In genomic region chr1:177181631-177182291, GRCh38 we compare ENCODE assay signal across 8 cellular contexts. TPM values are rescaled to one million over a fixed set of nuclear protein-coding genes. Genes with fewer than 3 reads are reported as not detected.
DNase-seq lines count a peak whose midpoint lies in the region; FAIRE-seq and TF ChIP-seq lines count a peak whose summit lies in the region.

No MANE protein-coding gene starts in this region.

- dilution Hi-C loops in keratinocyte (cut with MboI; ENCODE audit: extremely low pct_ligation_motif_present, low sequenced_read_pairs) = no loop called here

- peak overlapping the region; percentile 72 for H3K4me2 ChIP-seq in KMS-11
- H3K4me2 ChIP-seq in keratinocyte (ENCODE audit: control insufficient read depth, extremely low read depth, insufficient read depth, low read depth, low read length) = peak overlapping the region; percentile 84

- H4K20me1 ChIP-seq in KMS-11 (ENCODE audit: insufficient read depth) (no peaks in the 10 kb centered on the region), keratinocyte (ENCODE audit: control insufficient read depth, extremely low read depth, insufficient read depth, low read length) (no peaks in the 10 kb centered on the region)

- no peak for FAIRE-seq in keratinocyte (lab: Jason Lieb, UNC)

- H3K4me3 Mint-ChIP-seq in MCF 10A (ENCODE audit: unreplicated experiment) = peak overlapping the region; percentile 56

- peaks cover 40% of the 10 kb centered on the region for H3K4me1 ChIP-seq in KMS-11 (ENCODE audit: low read depth, poor library complexity, severe bottlenecking)
- H3K4me1 ChIP-seq in keratinocyte (ENCODE audit: control insufficient read depth, extremely low read depth, insufficient read depth, low read length) = peaks cover 4% of the 10 kb centered on the region

- TF ChIP-seq CTCF in KMS-11 (conservative IDR thresholded peaks at IDR 0.05; ENCODE audit: low read depth, low read length) (peak; percentile 97), MCF 10A (IDR thresholded peaks at IDR 0.05; ENCODE audit: unreplicated experiment) (peak; percentile 96), keratinocyte (optimal IDR thresholded peaks at IDR 0.05 in 1 of 3, IDR thresholded peaks at IDR 0.05 in 1 of 3, conservative IDR thresholded peaks at IDR 0.05 in 1 of 3; ENCODE audit: extremely low read depth in 1 of 3, insufficient read depth in 2 of 3, low read length in 3 of 3) (peak; percentile 67 to 94 (median 69))

- peak; percentile 18 to 34 for DNase-seq in activated CD4-positive, alpha-beta T cell treated with anti-CD3 and anti-CD28 coated beads for 24 hours (ENCODE audit: low read depth in 2 of 2)
- no peak for DNase-seq in activated CD4-positive, alpha-beta T cell treated with anti-CD3 and anti-CD28 coated beads for 1 hour
- peak; percentile 27 for DNase-seq in H4 (ENCODE audit: low spot score)
- peak; percentile 78 for DNase-seq in RPMI8226
- DNase-seq in MCF 10A (ENCODE audit: unreplicated experiment) = peak; percentile 68
- no peak for DNase-seq in keratinocyte (ENCODE audit: low read depth, low spot score)
- peak; percentile 22 for DNase-seq in stimulated activated CD4-positive, alpha-beta T cell treated with anti-CD3 and anti-CD28 coated beads, Interleukin-4, amount 100 ng/mL, for 1 hour

- H3K27ac ChIP-seq in KMS-11 (no peak overlapping the region), keratinocyte (ENCODE audit: control insufficient read depth, insufficient read depth, low read length) (no peak overlapping the region)

- H3K9me3 Mint-ChIP-seq in MCF 10A (ENCODE audit: unreplicated experiment) = no peaks in the 10 kb centered on the region

- H3K9ac ChIP-seq in KMS-11 (peak overlapping the region; percentile 18; the same call in 1 of the 2 replicates), keratinocyte (ENCODE audit: control insufficient read depth, extremely low read depth, insufficient read depth, low read length) (peak overlapping the region; percentile 14)

- no peak overlapping the region for H3K27ac Mint-ChIP-seq in MCF 10A (ENCODE audit: low read depth, unreplicated experiment)

- H3K9me1 ChIP-seq in keratinocyte (ENCODE audit: control insufficient read depth, extremely low read depth, insufficient read depth, low read length) = no peaks in the 10 kb centered on the region

- H3K27me3 Mint-ChIP-seq in MCF 10A (ENCODE audit: insufficient read depth, unreplicated experiment) = peaks cover 70% of the 10 kb centered on the region

- H3K4me3 ChIP-seq in KMS-11 (IDR thresholded peaks at IDR 0.05; ENCODE audit: insufficient read depth, low read depth, low read length) = peak overlapping the region; percentile 42
- peak overlapping the region; percentile 6 to 51 (median 38) for H3K4me3 ChIP-seq in keratinocyte (ENCODE audit: control insufficient read depth in 2 of 3, extremely low read depth in 1 of 3, insufficient read depth in 2 of 3, low read depth in 1 of 3, low read length in 3 of 3)

- H3K9me3 ChIP-seq in keratinocyte (ENCODE audit: control insufficient read depth, low read depth, low read length) = no peaks in the 10 kb centered on the region

- intact Hi-C loops in MCF 10A (cut with micrococcal nuclease) = loop anchor here (1.0 to 10.0 kb wide), 6 partner anchors 75 to 765 kb away; no protein-coding TSS in a partner anchor

- no TSS peak for BruUV-seq in MCF 10A (replicated peaks; lab: Mats Ljungman, UMichigan)

- POLR2A ChIA-PET in MCF 10A (lab: Yijun Ruan, JAX) = interaction anchor here (0.6 to 1.5 kb wide), 4 partner anchors 25 to 642 kb away, joined by 3 to 4 read pairs (median 3); no protein-coding TSS in a partner anchor

- H3K36me3 Mint-ChIP-seq in MCF 10A (ENCODE audit: insufficient read depth, unreplicated experiment) = no peaks in the 10 kb centered on the region

- H3K79me2 ChIP-seq in KMS-11 (ENCODE audit: insufficient read depth, low read depth) = no peaks in the 10 kb centered on the region
- no peaks in the 10 kb centered on the region for H3K79me2 ChIP-seq in keratinocyte (ENCODE audit: control insufficient read depth, insufficient read depth, low read length)

- no peaks in the 10 kb centered on the region for H3K27me3 ChIP-seq in KMS-11 (ENCODE audit: insufficient read depth, low read depth)
- peaks cover 33% of the 10 kb centered on the region for H3K27me3 ChIP-seq in keratinocyte (ENCODE audit: control insufficient read depth, extremely low read depth, insufficient read depth, low read length)

- CTCF ChIA-PET in MCF 10A (lab: Yijun Ruan, JAX) = interaction anchor here (0.6 to 6.3 kb wide), 79 partner anchors 9 to 1089 kb away, joined by 3 to 150 read pairs (median 4); partner anchors contain the start of gene ASTN1

- no peaks in the 10 kb centered on the region for H3K36me3 ChIP-seq in KMS-11 (ENCODE audit: insufficient read depth)
- no peaks in the 10 kb centered on the region for H3K36me3 ChIP-seq in keratinocyte (ENCODE audit: control insufficient read depth in 2 of 2, extremely low read depth in 1 of 2, insufficient read depth in 2 of 2, low read length in 2 of 2)

- peak overlapping the region; percentile 77 for H2AFZ ChIP-seq in KMS-11 (ENCODE audit: low read depth)
- peak overlapping the region; percentile 90 for H2AFZ ChIP-seq in keratinocyte (ENCODE audit: control insufficient read depth, low read length)

- H3K4me1 Mint-ChIP-seq in MCF 10A (ENCODE audit: insufficient read depth, unreplicated experiment) = peaks cover 8% of the 10 kb centered on the region

RNA-seq across cellular contexts. Expression of gene BRINP2, which starts 11.0 kb away (rescaled TPM):
- 0.21 and 0.39 TPM in 2 replicates for total RNA-seq in H4 (2014; rRNA removed; shearing (Covaris generic))
- not detected in 2 replicates for total RNA-seq in MCF 10A (2022)
- polyA plus RNA-seq in keratinocyte = 0.05 TPM in 1 of 3 replicates, not detected in the others
- polyA plus RNA-seq in keratinocyte (2011; ENCODE audit: low read depth) = not detected
- 0.06 TPM in 1 of 2 replicates, not detected in the other for polyA plus RNA-seq in keratinocyte (2011; cell fraction: cytosol; rRNA removed)
- 0.08 and 0.11 TPM in 2 replicates for polyA plus RNA-seq in keratinocyte (2011; cell fraction: nucleus; rRNA removed)
- polyA plus RNA-seq in keratinocyte (2012; ENCODE audit: low replicate concordance) = 0.02 and 0.06 TPM in 2 replicates
- not detected in 3 replicates for polyA minus RNA-seq in keratinocyte
- not detected for polyA minus RNA-seq in keratinocyte (2011; cell fraction: cytosol; rRNA and poly(A)+ RNA removed)
- not detected in 2 replicates for polyA minus RNA-seq in keratinocyte (2011; cell fraction: nucleus; rRNA and poly(A)+ RNA removed)

RNA-seq across cellular contexts. Expression of gene ASTN1, which starts 17.2 kb away (rescaled TPM):
- 0.43 and 0.85 TPM in 2 replicates for total RNA-seq in H4 (2014; rRNA removed; shearing (Covaris generic))
- not detected in 2 replicates for total RNA-seq in MCF 10A (2022)
- polyA plus RNA-seq in keratinocyte = 0.08 TPM in 3 replicates
- not detected for polyA plus RNA-seq in keratinocyte (2011; ENCODE audit: low read depth)
- polyA plus RNA-seq in keratinocyte (2011; cell fraction: cytosol; rRNA removed) = 0.10 and 0.28 TPM in 2 replicates
- polyA plus RNA-seq in keratinocyte (2011; cell fraction: nucleus; rRNA removed) = 0.18 and 0.23 TPM in 2 replicates
- 0.05 and 0.13 TPM in 2 replicates for polyA plus RNA-seq in keratinocyte (2012; ENCODE audit: low replicate concordance)
- 0.06 to 0.40 TPM (median 0.10 TPM) in 3 replicates for polyA minus RNA-seq in keratinocyte
- not detected for polyA minus RNA-seq in keratinocyte (2011; cell fraction: cytosol; rRNA and poly(A)+ RNA removed)
- 0.11 and 0.23 TPM in 2 replicates for polyA minus RNA-seq in keratinocyte (2011; cell fraction: nucleus; rRNA and poly(A)+ RNA removed)

Comparison
In these comparisons a context has a peak if more than half of its experiments do, and no peak if none do; other contexts are left out.
1. DNase-seq: peak in activated CD4-positive, alpha-beta T cell treated with anti-CD3 and anti-CD28 coated beads for 24 hours (2 of 2), H4 (single experiment), RPMI8226 (single experiment), MCF 10A (single experiment) and stimulated activated CD4-positive, alpha-beta T cell treated with anti-CD3 and anti-CD28 coated beads, Interleukin-4, amount 100 ng/mL, for 1 hour (single experiment); none in activated CD4-positive, alpha-beta T cell treated with anti-CD3 and anti-CD28 coated beads for 1 hour (single experiment) and keratinocyte (single experiment).
2. Peak in every context shown above with its lines, with median percentiles within 50 percentile points of each other: CTCF ChIP-seq.